ENCODE assay signal across 8 cellular contexts in the genomic region with DNA sequence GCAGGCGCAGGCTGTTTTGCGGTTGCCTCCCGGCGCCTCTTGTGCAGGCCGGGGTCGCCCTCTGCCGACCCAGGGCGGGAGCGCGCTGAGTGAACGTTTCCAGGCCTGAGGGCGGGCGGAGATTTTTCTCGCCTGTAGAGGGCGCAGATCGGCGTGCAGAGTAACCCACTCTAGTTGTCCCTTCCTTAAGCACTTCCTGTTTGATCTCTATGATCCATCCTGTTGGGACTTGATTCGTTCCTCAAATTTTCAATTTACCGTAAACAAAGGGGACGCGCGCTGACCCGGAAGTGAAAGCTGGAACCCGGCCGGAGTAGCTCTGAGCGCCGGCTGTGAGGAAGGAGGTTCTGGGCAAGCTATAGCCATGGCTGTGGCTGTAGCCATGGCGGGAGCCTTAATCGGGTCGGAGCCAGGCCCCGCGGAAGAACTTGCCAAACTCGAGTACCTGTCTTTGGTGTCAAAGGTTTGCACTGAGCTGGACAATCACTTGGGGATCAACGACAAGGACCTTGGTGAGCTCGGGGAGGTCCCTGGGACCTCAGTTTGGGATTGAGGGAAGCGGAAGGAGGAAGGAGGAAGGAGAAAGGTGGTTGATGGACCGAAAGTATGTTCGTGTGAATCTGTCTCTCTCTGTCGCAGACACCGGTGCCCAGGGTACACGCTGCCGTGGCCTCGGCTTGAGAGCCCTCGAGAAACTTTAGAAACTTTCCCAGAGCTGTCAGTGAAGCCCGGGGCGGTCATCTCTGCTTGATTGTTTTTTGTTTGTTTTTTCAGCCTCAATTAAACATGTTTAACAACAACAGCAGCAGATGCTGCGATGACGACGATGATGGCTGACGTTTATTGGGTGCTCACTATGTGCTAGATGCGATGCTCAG. TPM values are rescaled to one million over a fixed set of nuclear protein-coding genes. Genes with fewer than 3 reads are reported as not detected.
A peak's percentile ranks its signal among the peaks of the same experiment; 100 is the strongest.
DNase-seq lines count a peak whose midpoint lies in the region; ATAC-seq and TF ChIP-seq lines count a peak whose summit lies in the region.

A gene (plus strand): TSS at position 302 of the 878 bp plus-strand sequence. CDS start 63 bp downstream, at position 365.

- no peaks in the 10 kb centered on the region for H3K9me3 Mint-ChIP-seq in CD4-positive, alpha-beta T cell
- H3K9me3 Mint-ChIP-seq in activated CD4-positive, alpha-beta memory T cell treated with anti-CD3 and anti-CD28 coated beads, Interleukin-2, amount 10 ng/mL, durations not matched to agents 7 days and 5 days, result no peaks in the 10 kb centered on the region

- ATAC-seq in CD4-positive, alpha-beta T cell (ENCODE audit: poor library complexity), result peak; percentile 97
- ATAC-seq in GM19397 (IDR thresholded peaks at IDR 0.05; ENCODE audit: unreplicated experiment) (peak; percentile 95), HG03575 (IDR thresholded peaks at IDR 0.05; ENCODE audit: extremely low read depth, insufficient number of reproducible peaks, low FRiP score, unreplicated experiment) (peak; percentile 75)

- H3K9ac ChIP-seq in duodenal mucosa (ENCODE audit: low read depth in 1 of 2, low read length in 2 of 2), result peak within 1 kb of the TSS; percentile 85 to 88

- POLR2A ChIA-PET in CD4-positive, alpha-beta T cell (lab: Charles Lee), result interaction anchor here (0.5 to 3.3 kb wide), 29 partner anchors 12 to 1795 kb away, joined by 3 to 80 read pairs (median 3); a partner anchor contains a TSS
- POLR2A ChIA-PET in activated CD4-positive, alpha-beta memory T cell treated with anti-CD3 and anti-CD28 coated beads, Interleukin-2, amount 10 ng/mL, durations not matched to agents 7 days and 5 days (lab: Charles Lee), result interaction anchor here (0.6 to 7.9 kb wide), 22 partner anchors 10 to 531 kb away, joined by 3 to 154 read pairs (median 4); a partner anchor contains a TSS

- no peaks in the 10 kb centered on the region for H3K9me3 ChIP-seq in CD4-positive, alpha-beta T cell (ENCODE audit: control insufficient read depth, low read length)
- no peaks in the 10 kb centered on the region for H3K9me3 ChIP-seq in duodenal mucosa (ENCODE audit: control insufficient read depth in 1 of 2, low read length in 2 of 2)

- intact Hi-C loops in CD4-positive, alpha-beta T cell (cut with DNase I, micrococcal nuclease), result loop anchor here (1.0 to 10.0 kb wide), 14 partner anchors 86 to 1329 kb away; a partner anchor contains a TSS
- intact Hi-C loops in lower leg skin (cut with DNase I; ENCODE audit: low total_unique reads), result loop anchor here (2.0 kb wide), 1 partner anchor 91 kb away; no protein-coding TSS in a partner anchor

- peaks cover 4% of the 10 kb centered on the region for H3K36me3 Mint-ChIP-seq in CD4-positive, alpha-beta T cell (ENCODE audit: low read depth)
- peaks cover 4% of the 10 kb centered on the region for H3K36me3 Mint-ChIP-seq in activated CD4-positive, alpha-beta memory T cell treated with anti-CD3 and anti-CD28 coated beads, Interleukin-2, amount 10 ng/mL, durations not matched to agents 7 days and 5 days (ENCODE audit: low read depth)

- 0 to 1% methylated on average over 41 to 49 of the region's 51 CpGs for WGBS in lower leg skin, 2 donors

- no peaks in the 10 kb centered on the region for H3K27me3 Mint-ChIP-seq in CD4-positive, alpha-beta T cell
- H3K27me3 Mint-ChIP-seq in activated CD4-positive, alpha-beta memory T cell treated with anti-CD3 and anti-CD28 coated beads, Interleukin-2, amount 10 ng/mL, durations not matched to agents 7 days and 5 days, result no peaks in the 10 kb centered on the region

- H3K27me3 ChIP-seq in CD4-positive, alpha-beta T cell (ENCODE audit: control insufficient read depth, insufficient read depth, low read length), result no peaks in the 10 kb centered on the region
- no peaks in the 10 kb centered on the region for H3K27me3 ChIP-seq in duodenal mucosa (ENCODE audit: control insufficient read depth in 1 of 2, insufficient read depth in 2 of 2, low read length in 2 of 2)

- CTCF ChIA-PET in CD4-positive, alpha-beta T cell (lab: Charles Lee), result interaction anchor here (0.6 to 4.0 kb wide), 35 partner anchors 10 to 1554 kb away, joined by 3 to 73 read pairs (median 4); a partner anchor contains a TSS
- CTCF ChIA-PET in activated CD4-positive, alpha-beta memory T cell treated with anti-CD3 and anti-CD28 coated beads, Interleukin-2, amount 10 ng/mL, durations not matched to agents 7 days and 5 days (lab: Charles Lee), result interaction anchor here (0.6 to 7.4 kb wide), 45 partner anchors 10 to 659 kb away, joined by 3 to 239 read pairs (median 5); a partner anchor contains a TSS

- peak; percentile 100 for TF ChIP-seq CTCF in CD4-positive, alpha-beta T cell (IDR thresholded peaks at IDR 0.05)
- TF ChIP-seq CTCF in lower leg skin (IDR thresholded peaks at IDR 0.05), result peak; percentile 55 to 100 (median 99)

- H3K36me3 ChIP-seq in duodenal mucosa (ENCODE audit: control insufficient read depth in 1 of 2, insufficient read depth in 2 of 2, low read length in 2 of 2), result no peaks in the 10 kb centered on the region

- peak within 1 kb of the TSS; percentile 37 for H3K27ac ChIP-seq in CD4-positive, alpha-beta T cell (ENCODE audit: low read depth, low read length)
- peak within 1 kb of the TSS; percentile 59 for H3K27ac ChIP-seq in duodenal mucosa (ENCODE audit: low read depth, low read length)

- peak; percentile 95 to 99 (median 98) for DNase-seq in CD4-positive, alpha-beta T cell
- DNase-seq in NCI-H82 treated with DMSO at 0.1 percent for 48 hours (lab: John Stamatoyannopoulos, UW; ENCODE audit: unreplicated experiment) (peak; percentile 100), lower leg skin (ENCODE audit: low spot score in 2 of 2) (peak; percentile 96 to 99)
- DNase-seq in activated CD4-positive, alpha-beta memory T cell treated with anti-CD3 and anti-CD28 coated beads, Interleukin-2, amount 10 ng/mL, durations not matched to agents 7 days and 5 days, result peak; percentile 99
- DNase-seq in stimulated activated CD4-positive, alpha-beta T cell treated with anti-CD3 and anti-CD28 coated beads, TNF-alpha, amount 100 ng/mL, for 1 hour (ENCODE audit: low read depth in 3 of 3, low spot score in 1 of 3), result peak; percentile 94 to 98 (median 98)

- TF ChIP-seq POLR2A in lower leg skin (IDR thresholded peaks at IDR 0.05), result no peak

- H3K4me3 ChIP-seq in duodenal mucosa (ENCODE audit: low read depth in 1 of 2, low read length in 2 of 2) (peak within 1 kb of the TSS; percentile 96 to 99), lower leg skin (ENCODE audit: low read depth, poor library complexity, severe bottlenecking) (peak within 1 kb of the TSS; percentile 54)

- H3K4me1 Mint-ChIP-seq in CD4-positive, alpha-beta T cell (ENCODE audit: low read depth), result peaks cover 36% of the 10 kb centered on the region
- H3K4me1 Mint-ChIP-seq in activated CD4-positive, alpha-beta memory T cell treated with anti-CD3 and anti-CD28 coated beads, Interleukin-2, amount 10 ng/mL, durations not matched to agents 7 days and 5 days, result peaks cover 26% of the 10 kb centered on the region

- H3K4me1 ChIP-seq in duodenal mucosa (ENCODE audit: control insufficient read depth in 1 of 2, insufficient read depth in 2 of 2, low read length in 2 of 2), result peaks cover 25 to 32% of the 10 kb centered on the region in 2 donors

- peak within 1 kb of the TSS; percentile 96 for H3K27ac Mint-ChIP-seq in CD4-positive, alpha-beta T cell
- peak within 1 kb of the TSS; percentile 98 for H3K27ac Mint-ChIP-seq in activated CD4-positive, alpha-beta memory T cell treated with anti-CD3 and anti-CD28 coated beads, Interleukin-2, amount 10 ng/mL, durations not matched to agents 7 days and 5 days

- H3K4me3 Mint-ChIP-seq in CD4-positive, alpha-beta T cell, result peak within 1 kb of the TSS; percentile 99
- H3K4me3 Mint-ChIP-seq in activated CD4-positive, alpha-beta memory T cell treated with anti-CD3 and anti-CD28 coated beads, Interleukin-2, amount 10 ng/mL, durations not matched to agents 7 days and 5 days, result peak within 1 kb of the TSS; percentile 100

RNA-seq across cellular contexts. Expression of the gene that starts here (rescaled TPM):
- total RNA-seq in CD4-positive, alpha-beta T cell, result 100 to 1,000 TPM in 1 of 2 experiments, 10 to 100 TPM in 1; 88.8 to 106 TPM
- 10 to 100 TPM; 59.8 to 61.3 TPM for total RNA-seq in activated CD4-positive, alpha-beta memory T cell treated with anti-CD3 and anti-CD28 coated beads, Interleukin-2, amount 10 ng/mL, durations not matched to agents 7 days and 5 days
- 10 to 100 TPM; 35.7 to 60.3 (median 44.0) TPM for total RNA-seq in lower leg skin

Comparison
In these comparisons a context has a peak if more than half of its experiments do, and no peak if none do; other contexts are left out.
1. Peak in every context shown above with its lines: DNase-seq, ATAC-seq, H3K4me3 ChIP-seq and H3K27ac ChIP-seq.